ENCODE assay signal across 9 cellular contexts in the genomic region with DNA sequence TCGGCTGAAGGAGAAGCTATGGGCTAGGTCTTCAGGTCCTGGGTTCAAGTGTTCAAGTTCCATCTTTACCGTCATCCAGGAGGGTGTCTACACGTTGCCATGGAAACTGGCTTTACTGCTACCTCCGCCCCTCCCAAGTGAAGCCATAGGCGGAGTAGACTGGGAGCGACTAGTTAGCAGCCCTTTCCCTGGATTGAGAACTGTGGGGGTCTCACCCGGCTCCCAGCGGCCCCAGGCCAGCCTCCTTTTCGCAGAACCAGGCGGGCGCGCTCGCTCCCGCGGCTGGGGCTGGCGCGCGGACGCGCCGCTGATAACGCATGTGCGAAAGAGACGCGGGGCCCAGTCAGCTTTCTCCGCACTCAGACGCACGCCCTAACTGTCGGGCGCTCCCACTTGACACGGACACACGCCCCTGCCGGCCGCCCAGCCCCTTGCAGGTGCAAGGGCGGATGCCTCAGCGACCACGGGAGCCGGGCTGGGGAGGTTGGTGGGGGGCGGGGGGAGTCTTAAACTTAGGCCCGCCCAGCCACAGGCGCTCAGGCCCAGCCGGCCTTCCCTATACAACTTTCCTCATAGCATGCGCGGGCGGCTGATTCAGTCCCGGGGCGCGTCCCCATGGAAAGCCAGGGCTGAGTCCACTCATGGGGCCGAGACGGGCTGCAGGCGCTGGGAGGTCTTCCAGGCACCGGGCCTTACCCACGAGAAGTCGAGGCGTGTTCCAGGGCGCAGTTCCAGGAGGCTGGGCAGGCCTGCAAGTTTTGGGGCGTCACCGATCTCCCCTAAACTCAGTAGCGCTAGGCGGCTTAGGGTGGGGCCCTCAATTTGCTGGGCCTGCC. TPM values are rescaled to one million over a fixed set of nuclear protein-coding genes. Genes with fewer than 3 reads are reported as not detected.
DNase-seq lines count a peak whose midpoint lies in the region; ATAC-seq and TF ChIP-seq lines count a peak whose summit lies in the region.
"Had no signal": no experiment of that assay in that cellular context is flagged by ENCODE, and none has a peak within 500 bp of the region (broad histone marks: within the 10 kb centered on the region; RNA-seq: fewer than 3 reads in every experiment).

No MANE protein-coding gene starts in this region.

- H3K27me3 Mint-ChIP-seq in CD4-positive, alpha-beta memory T cell = no peaks in the 10 kb centered on the region
- peaks cover 6% of the 10 kb centered on the region for H3K27me3 Mint-ChIP-seq in activated CD4-positive, alpha-beta T cell treated with anti-CD3 and anti-CD28 coated beads, Interleukin-2, amount 10 ng/mL, durations not matched to agents 7 days and 5 days

- no peaks in the 10 kb centered on the region for H3K9me3 ChIP-seq in CD4-positive, alpha-beta memory T cell (ENCODE audit: control insufficient read depth in 1 of 2, low read length in 2 of 2)
- H3K9me3 ChIP-seq in duodenal mucosa (ENCODE audit: control insufficient read depth in 1 of 2, low read length in 2 of 2) (no peaks in the 10 kb centered on the region), lower lobe of right lung (no peaks in the 10 kb centered on the region)

- peaks cover 14 to 55% (median 32%) of the 10 kb centered on the region in 4 donors for H3K4me1 Mint-ChIP-seq in CD4-positive, alpha-beta memory T cell
- peaks cover 49% of the 10 kb centered on the region for H3K4me1 Mint-ChIP-seq in activated CD4-positive, alpha-beta T cell treated with anti-CD3 and anti-CD28 coated beads, Interleukin-2, amount 10 ng/mL, durations not matched to agents 7 days and 5 days

- ATAC-seq in GM21529 (IDR thresholded peaks at IDR 0.05; ENCODE audit: unreplicated experiment) (peak; percentile 64), lower lobe of right lung (peak; percentile 91 to 93), GM21576 (IDR thresholded peaks at IDR 0.05; ENCODE audit: unreplicated experiment) (no peak)

- intact Hi-C loops in CD4-positive, alpha-beta memory T cell (cut with micrococcal nuclease) = loop anchor here (1.0 kb wide), 2 partner anchors 8 to 9 kb away; a partner anchor contains a TSS
- intact Hi-C loops in lower lobe of right lung (cut with DNase I) = no loop called here

- POLR2A ChIA-PET in CD4-positive, alpha-beta memory T cell (lab: Charles Lee; ENCODE audit: partially characterized antibody) = interaction anchor here (0.7 to 3.9 kb wide), 4 partner anchors 9 to 54 kb away, joined by 3 to 19 read pairs (median 10); a partner anchor contains a TSS
- POLR2A ChIA-PET in activated CD4-positive, alpha-beta T cell treated with anti-CD3 and anti-CD28 coated beads, Interleukin-2, amount 10 ng/mL, durations not matched to agents 7 days and 5 days (lab: Charles Lee) = no interaction called here

- H3K27me3 ChIP-seq in CD4-positive, alpha-beta memory T cell (ENCODE audit: insufficient read depth, low read length) = no peaks in the 10 kb centered on the region
- H3K27me3 ChIP-seq in duodenal mucosa (ENCODE audit: control insufficient read depth in 1 of 2, insufficient read depth in 2 of 2, low read length in 2 of 2) (no peaks in the 10 kb centered on the region), lower lobe of right lung (ENCODE audit: low read depth) (no peaks in the 10 kb centered on the region)

- peaks cover 11 to 16% of the 10 kb centered on the region in 2 donors for H3K36me3 Mint-ChIP-seq in CD4-positive, alpha-beta memory T cell
- peaks cover 12% of the 10 kb centered on the region for H3K36me3 Mint-ChIP-seq in activated CD4-positive, alpha-beta T cell treated with anti-CD3 and anti-CD28 coated beads, Interleukin-2, amount 10 ng/mL, durations not matched to agents 7 days and 5 days (ENCODE audit: low read depth)

- no peak overlapping the region for H3K27ac ChIP-seq in CD4-positive, alpha-beta memory T cell (ENCODE audit: low read depth, low read length)
- H3K27ac ChIP-seq in duodenal mucosa (ENCODE audit: low read depth, low read length) (no peak overlapping the region), lower lobe of right lung (peak overlapping the region; percentile 64)
- H3K27ac ChIP-seq: SK-N-MC had no signal

- TF ChIP-seq CTCF in lower lobe of right lung (IDR thresholded peaks at IDR 0.05) = peak; percentile 52

- H3K9ac ChIP-seq in duodenal mucosa (ENCODE audit: low read depth in 1 of 2, low read length in 2 of 2) = peak overlapping the region; percentile 49 to 63

- CTCF ChIA-PET in CD4-positive, alpha-beta memory T cell (lab: Charles Lee; ENCODE audit: partially characterized antibody) = interaction anchor here (0.7 to 2.6 kb wide), 10 partner anchors 9 to 54 kb away, joined by 3 to 10 read pairs (median 4); no protein-coding TSS in a partner anchor
- CTCF ChIA-PET in activated CD4-positive, alpha-beta T cell treated with anti-CD3 and anti-CD28 coated beads, Interleukin-2, amount 10 ng/mL, durations not matched to agents 7 days and 5 days (lab: Charles Lee) = interaction anchor here (0.6 to 2.7 kb wide), 10 partner anchors 8 to 574 kb away, joined by 3 to 14 read pairs (median 4); a partner anchor contains a TSS

- peak; percentile 73 to 87 (median 79) for DNase-seq in CD4-positive, alpha-beta memory T cell
- DNase-seq in NCI-H1930 (lab: John Stamatoyannopoulos, UW) (peak; percentile 71 to 85), lower lobe of right lung (peak; percentile 89)
- DNase-seq in activated CD4-positive, alpha-beta T cell treated with anti-CD3 and anti-CD28 coated beads, Interleukin-2, amount 10 ng/mL, durations not matched to agents 7 days and 5 days = peak; percentile 76
- peak; percentile 38 to 57 for DNase-seq in stimulated activated CD8-positive, alpha-beta memory T cell treated with anti-CD3 and anti-CD28 coated beads, Interleukin-2, amount 100 ng/mL, for 1 hour (ENCODE audit: low read depth in 2 of 2)

- no peaks in the 10 kb centered on the region for H3K9me3 Mint-ChIP-seq in CD4-positive, alpha-beta memory T cell
- no peaks in the 10 kb centered on the region for H3K9me3 Mint-ChIP-seq in activated CD4-positive, alpha-beta T cell treated with anti-CD3 and anti-CD28 coated beads, Interleukin-2, amount 10 ng/mL, durations not matched to agents 7 days and 5 days

- peak overlapping the region in 2 of 7 donors; percentile 13 to 80 for H3K27ac Mint-ChIP-seq in CD4-positive, alpha-beta memory T cell
- peak overlapping the region; percentile 54 for H3K27ac Mint-ChIP-seq in activated CD4-positive, alpha-beta T cell treated with anti-CD3 and anti-CD28 coated beads, Interleukin-2, amount 10 ng/mL, durations not matched to agents 7 days and 5 days

- H3K36me3 ChIP-seq in CD4-positive, alpha-beta memory T cell (ENCODE audit: insufficient read depth, low read length) = no peaks in the 10 kb centered on the region
- peaks cover 0 to 18% of the 10 kb centered on the region in 2 donors for H3K36me3 ChIP-seq in duodenal mucosa (ENCODE audit: control insufficient read depth in 1 of 2, insufficient read depth in 2 of 2, low read length in 2 of 2)
- H3K36me3 ChIP-seq in lower lobe of right lung = peaks cover 7% of the 10 kb centered on the region

- peaks cover 30% of the 10 kb centered on the region for H3K4me1 ChIP-seq in CD4-positive, alpha-beta memory T cell (ENCODE audit: insufficient read depth, low read length)
- H3K4me1 ChIP-seq in duodenal mucosa (ENCODE audit: control insufficient read depth in 1 of 2, insufficient read depth in 2 of 2, low read length in 2 of 2) (peaks cover 14 to 24% of the 10 kb centered on the region in 2 donors), lower lobe of right lung (peaks cover 20% of the 10 kb centered on the region)

- H3K4me3 Mint-ChIP-seq in CD4-positive, alpha-beta memory T cell = peak overlapping the region in 7 of 8 donors; percentile 10 to 68 (median 60)
- no peak overlapping the region for H3K4me3 Mint-ChIP-seq in activated CD4-positive, alpha-beta T cell treated with anti-CD3 and anti-CD28 coated beads, Interleukin-2, amount 10 ng/mL, durations not matched to agents 7 days and 5 days

- H3K4me3 ChIP-seq in CD4-positive, alpha-beta memory T cell (ENCODE audit: low read length in 2 of 2) = peak overlapping the region; percentile 14 to 40
- H3K4me3 ChIP-seq in duodenal mucosa (ENCODE audit: low read depth in 1 of 2, low read length in 2 of 2) (peak overlapping the region; percentile 60 to 64), lower lobe of right lung (peak overlapping the region; percentile 55)
- H3K4me3 ChIP-seq: SK-N-MC had no signal

RNA-seq across cellular contexts. Expression of a gene that starts 7.4 kb away (rescaled TPM):
- total RNA-seq in CD4-positive, alpha-beta memory T cell = 1 to 10 TPM; 6.0 to 8.5 TPM
- polyA plus RNA-seq in CD4-positive, alpha-beta memory T cell = 1 to 10 TPM; 2.5 to 3.5 TPM
- total RNA-seq in activated CD4-positive, alpha-beta T cell treated with anti-CD3 and anti-CD28 coated beads, Interleukin-2, amount 10 ng/mL, durations not matched to agents 7 days and 5 days = 1 to 10 TPM; 8.2 to 8.3 TPM
- 7.4 TPM for total RNA-seq in lower lobe of right lung

RNA-seq across cellular contexts. Expression of a gene that starts 7.7 kb away (rescaled TPM):
- 1 to 10 TPM; 2.0 to 4.3 TPM for total RNA-seq in CD4-positive, alpha-beta memory T cell
- 1 to 10 TPM in 1 of 2 donors, under 1 TPM in 1; 0.34 to 1.5 TPM for polyA plus RNA-seq in CD4-positive, alpha-beta memory T cell
- total RNA-seq in activated CD4-positive, alpha-beta T cell treated with anti-CD3 and anti-CD28 coated beads, Interleukin-2, amount 10 ng/mL, durations not matched to agents 7 days and 5 days = 1 to 10 TPM; 2.3 to 2.7 TPM
- 1.0 TPM for total RNA-seq in lower lobe of right lung

RNA-seq across cellular contexts. Expression of a gene that starts 19.8 kb away (rescaled TPM):
- total RNA-seq in CD4-positive, alpha-beta memory T cell = 10 to 100 TPM; 33.6 to 39.8 TPM
- 10 to 100 TPM; 14.8 to 18.2 TPM for polyA plus RNA-seq in CD4-positive, alpha-beta memory T cell
- total RNA-seq in activated CD4-positive, alpha-beta T cell treated with anti-CD3 and anti-CD28 coated beads, Interleukin-2, amount 10 ng/mL, durations not matched to agents 7 days and 5 days = 10 to 100 TPM; 40.2 to 45.0 TPM
- total RNA-seq in lower lobe of right lung = 121 TPM

RNA-seq across cellular contexts. Expression of a gene that starts 37.3 kb away (rescaled TPM):
- under 1 TPM in 1 of 2 experiments, not detected in 1; 0.14 TPM for total RNA-seq in CD4-positive, alpha-beta memory T cell
- not detected for polyA plus RNA-seq in CD4-positive, alpha-beta memory T cell
- total RNA-seq in activated CD4-positive, alpha-beta T cell treated with anti-CD3 and anti-CD28 coated beads, Interleukin-2, amount 10 ng/mL, durations not matched to agents 7 days and 5 days = not detected
- total RNA-seq in lower lobe of right lung = not detected

RNA-seq across cellular contexts. Expression of a gene that starts 37.4 kb away (rescaled TPM):
- total RNA-seq in CD4-positive, alpha-beta memory T cell = 1 to 10 TPM; 4.0 to 4.1 TPM
- not detected for polyA plus RNA-seq in CD4-positive, alpha-beta memory T cell
- under 1 TPM; 0.50 to 0.73 TPM for total RNA-seq in activated CD4-positive, alpha-beta T cell treated with anti-CD3 and anti-CD28 coated beads, Interleukin-2, amount 10 ng/mL, durations not matched to agents 7 days and 5 days
- total RNA-seq in lower lobe of right lung = 1.4 TPM
